Comparison of ENCODE assay signal across 11 cellular contexts in genomic region chr10:50397312-50398140, GRCh38.
DNase-seq lines count a peak whose midpoint lies in the region; ATAC-seq and TF ChIP-seq lines count a peak whose summit lies in the region.
"Had no signal": no experiment of that assay in that cellular context is flagged by ENCODE, and none has a peak within 500 bp of the region (broad histone marks: within the 10 kb centered on the region; RNA-seq: fewer than 3 reads in every experiment).

No MANE protein-coding gene starts in this region.

- no peaks in the 10 kb centered on the region for H3K27me3 ChIP-seq in naive thymus-derived CD4-positive, alpha-beta T cell (ENCODE audit: control insufficient read depth in 2 of 2, insufficient read depth in 2 of 2, low read length in 2 of 2)
- H3K27me3 ChIP-seq in sigmoid colon: no peaks in the 10 kb centered on the region
- H3K27me3 ChIP-seq: ascending aorta had no signal

- H3K36me3 Mint-ChIP-seq in activated CD4-positive, alpha-beta T cell treated with anti-CD3 and anti-CD28 coated beads for 36 hours (ENCODE audit: low read depth): peaks cover 6% of the 10 kb centered on the region
- peaks cover 7% of the 10 kb centered on the region; the same call in 1 of the 2 replicates for H3K36me3 Mint-ChIP-seq in HFFc6 (ENCODE audit: low read depth)
- H3K36me3 Mint-ChIP-seq in naive thymus-derived CD4-positive, alpha-beta T cell: peaks cover 0 to 46% (median 13%) of the 10 kb centered on the region in 5 donors

- POLR2A ChIA-PET in activated CD4-positive, alpha-beta T cell treated with anti-CD3 and anti-CD28 coated beads for 36 hours (lab: Charles Lee): interaction anchor here (1.2 to 1.4 kb wide), 2 partner anchors 111 to 141 kb away, joined by 3 read pairs; no protein-coding TSS in a partner anchor
- POLR2A ChIA-PET in naive thymus-derived CD4-positive, alpha-beta T cell (lab: Charles Lee): no interaction called here

- H3K36me3 ChIP-seq in naive thymus-derived CD4-positive, alpha-beta T cell (ENCODE audit: control insufficient read depth in 2 of 3, insufficient read depth in 3 of 3, low read length in 3 of 3): no peaks in the 10 kb centered on the region
- H3K36me3 ChIP-seq in sigmoid colon: no peaks in the 10 kb centered on the region
- H3K36me3 ChIP-seq: ascending aorta had no signal

- H3K4me3 ChIP-seq in naive thymus-derived CD4-positive, alpha-beta T cell (ENCODE audit: low read length): no peak overlapping the region
- H3K4me3 ChIP-seq in sigmoid colon: no peak overlapping the region
- H3K4me3 ChIP-seq: ascending aorta had no signal

- no peak for TF ChIP-seq CTCF in HFFc6 (IDR thresholded peaks at IDR 0.05)
- TF ChIP-seq CTCF in sigmoid colon (IDR thresholded peaks at IDR 0.05): no peak

- TF ChIP-seq POLR2A in sigmoid colon (IDR thresholded peaks at IDR 0.05): no peak

- DNase-seq in activated CD4-positive, alpha-beta T cell treated with anti-CD3 and anti-CD28 coated beads for 36 hours: no peak
- DNase-seq in activated CD4-positive, alpha-beta T cell treated with anti-CD3 and anti-CD28 coated beads for 48 hours: no peak
- no peak for DNase-seq in HFFc6
- peak; percentile 44 for DNase-seq in LHCN-M2 (ENCODE audit: low read depth)
- DNase-seq in naive thymus-derived CD4-positive, alpha-beta T cell: no peak
- no peak for DNase-seq in NCI-H1694 treated with DMSO at 0.1 percent for 48 hours (lab: John Stamatoyannopoulos, UW)
- no peak for DNase-seq in activated effector memory CD4-positive, alpha-beta T cell treated with anti-CD3 and anti-CD28 coated beads, Interleukin-2, amount 50 U/mL, for 16 hours
- DNase-seq in sigmoid colon: no peak
- DNase-seq: glutamatergic neuron, NCI-H1105 had no signal

- no peak for TF ChIP-seq EP300 in sigmoid colon (IDR thresholded peaks at IDR 0.05)

- H3K27ac ChIP-seq in naive thymus-derived CD4-positive, alpha-beta T cell (ENCODE audit: low read depth, low read length): no peak overlapping the region
- H3K27ac ChIP-seq in sigmoid colon: no peak overlapping the region
- H3K27ac ChIP-seq: ascending aorta had no signal

- no peaks in the 10 kb centered on the region for H3K9me3 ChIP-seq in naive thymus-derived CD4-positive, alpha-beta T cell (ENCODE audit: control insufficient read depth in 2 of 3, low read length in 3 of 3)
- H3K9me3 ChIP-seq in sigmoid colon: no peaks in the 10 kb centered on the region
- H3K9me3 ChIP-seq: ascending aorta had no signal

- CTCF ChIA-PET in activated CD4-positive, alpha-beta T cell treated with anti-CD3 and anti-CD28 coated beads for 36 hours (lab: Charles Lee): interaction anchor here (0.6 to 1.9 kb wide), 2 partner anchors 23 to 238 kb away, joined by 4 to 7 read pairs; no protein-coding TSS in a partner anchor
- CTCF ChIA-PET in naive thymus-derived CD4-positive, alpha-beta T cell (lab: Charles Lee): no interaction called here

- intact Hi-C loops in activated CD4-positive, alpha-beta T cell treated with anti-CD3 and anti-CD28 coated beads for 36 hours (cut with DNase I, micrococcal nuclease): loop anchor here (1.0 to 2.0 kb wide), 3 partner anchors 21 to 35 kb away; no protein-coding TSS in a partner anchor
- intact Hi-C loops in naive thymus-derived CD4-positive, alpha-beta T cell (cut with micrococcal nuclease): no loop called here
- intact Hi-C loops in sigmoid colon (cut with DNase I): no loop called here

- no peaks in the 10 kb centered on the region for H3K27me3 Mint-ChIP-seq in activated CD4-positive, alpha-beta T cell treated with anti-CD3 and anti-CD28 coated beads for 36 hours
- H3K27me3 Mint-ChIP-seq in HFFc6 (ENCODE audit: insufficient read depth): no peaks in the 10 kb centered on the region
- no peaks in the 10 kb centered on the region for H3K27me3 Mint-ChIP-seq in naive thymus-derived CD4-positive, alpha-beta T cell

- H3K4me1 Mint-ChIP-seq in activated CD4-positive, alpha-beta T cell treated with anti-CD3 and anti-CD28 coated beads for 36 hours: peaks cover 44% of the 10 kb centered on the region
- H3K4me1 Mint-ChIP-seq in HFFc6 (ENCODE audit: low read depth): peaks cover 69% of the 10 kb centered on the region
- peaks cover 9 to 59% (median 46%) of the 10 kb centered on the region in 7 donors for H3K4me1 Mint-ChIP-seq in naive thymus-derived CD4-positive, alpha-beta T cell

- H3K9me3 Mint-ChIP-seq in activated CD4-positive, alpha-beta T cell treated with anti-CD3 and anti-CD28 coated beads for 36 hours (ENCODE audit: low read depth): no peaks in the 10 kb centered on the region
- H3K9me3 Mint-ChIP-seq in HFFc6: no peaks in the 10 kb centered on the region
- H3K9me3 Mint-ChIP-seq in naive thymus-derived CD4-positive, alpha-beta T cell: no peaks in the 10 kb centered on the region

- 78 to 85% methylated on average over 8 of the region's 8 CpGs for WGBS in sigmoid colon, 2 donors

- ATAC-seq in activated CD4-positive, alpha-beta T cell treated with anti-CD3 and anti-CD28 coated beads for 36 hours: peak; percentile 30
- ATAC-seq in naive thymus-derived CD4-positive, alpha-beta T cell: peak; percentile 18

- H3K4me1 ChIP-seq in naive thymus-derived CD4-positive, alpha-beta T cell (ENCODE audit: control insufficient read depth in 2 of 2, insufficient read depth in 2 of 2, low read length in 2 of 2): peaks cover 5 to 22% of the 10 kb centered on the region in 2 donors
- peaks cover 0 to 20% (median 0%) of the 10 kb centered on the region in 4 donors for H3K4me1 ChIP-seq in sigmoid colon

- H3K27ac Mint-ChIP-seq in activated CD4-positive, alpha-beta T cell treated with anti-CD3 and anti-CD28 coated beads for 36 hours: peak overlapping the region; percentile 8
- H3K27ac Mint-ChIP-seq in HFFc6: peak overlapping the region; percentile 72
- H3K27ac Mint-ChIP-seq in naive thymus-derived CD4-positive, alpha-beta T cell: peak overlapping the region in 1 of 9 donors; percentile 75

- peak overlapping the region; percentile 49 for H3K4me3 Mint-ChIP-seq in activated CD4-positive, alpha-beta T cell treated with anti-CD3 and anti-CD28 coated beads for 36 hours
- peak overlapping the region; percentile 65 for H3K4me3 Mint-ChIP-seq in HFFc6
- H3K4me3 Mint-ChIP-seq in naive thymus-derived CD4-positive, alpha-beta T cell: peak overlapping the region in 1 of 10 donors; percentile 62

Comparison
In these comparisons a context has a peak if more than half of its experiments do, and no peak if none do; other contexts are left out.
1. intact Hi-C loops: an anchor here in activated CD4-positive, alpha-beta T cell treated with anti-CD3 and anti-CD28 coated beads for 36 hours (1.0 to 2.0 kb wide); none called in naive thymus-derived CD4-positive, alpha-beta T cell and sigmoid colon.